Comparison of ENCODE assay signal across 9 cellular contexts in the genomic region with DNA sequence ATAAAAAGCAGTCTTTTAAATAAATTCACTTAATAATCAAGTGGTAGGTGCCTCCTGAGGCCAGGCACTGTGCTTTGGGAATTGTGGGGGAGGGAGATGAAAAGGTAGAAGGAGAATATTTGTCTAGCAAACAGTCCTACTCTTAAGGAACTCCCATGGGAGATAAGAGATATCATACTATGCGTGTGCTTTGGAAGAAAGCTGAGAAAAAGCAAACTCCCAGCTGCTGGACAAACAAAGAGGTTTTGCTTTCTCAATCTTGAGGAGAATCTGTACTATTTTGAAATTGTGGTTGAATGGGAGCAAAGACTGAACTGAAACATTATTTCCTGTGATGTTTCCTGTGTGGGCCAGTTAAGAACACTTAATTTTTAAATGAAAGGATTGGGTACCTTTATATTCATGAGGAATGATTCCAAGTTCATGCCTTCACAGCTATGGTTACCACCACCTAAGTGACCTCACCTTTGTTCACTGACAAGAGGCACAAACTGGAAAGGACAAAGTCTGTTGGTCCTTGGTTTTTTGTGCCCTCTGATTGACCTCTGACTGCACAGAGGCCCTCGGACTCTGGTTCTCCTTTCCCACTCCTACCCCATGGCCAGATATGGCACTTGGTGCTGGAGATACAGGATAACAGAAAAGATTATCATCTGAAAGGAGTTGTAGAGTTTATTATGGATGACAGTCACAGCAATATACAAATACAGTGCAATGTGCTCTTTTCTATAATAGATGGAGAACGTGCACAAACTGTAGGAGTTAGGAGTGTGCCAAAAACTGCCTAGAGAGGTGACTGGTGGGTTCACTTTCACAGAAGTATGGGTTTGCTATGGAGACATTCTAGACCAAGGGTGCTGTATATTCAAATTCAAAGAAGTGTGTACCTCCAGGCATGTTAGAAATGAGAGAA. TPM values are rescaled to one million over a fixed set of nuclear protein-coding genes. Genes with fewer than 3 reads are reported as not detected.
DNase-seq lines count a peak whose midpoint lies in the region; ATAC-seq and TF ChIP-seq lines count a peak whose summit lies in the region.
"Had no signal": no experiment of that assay in that cellular context is flagged by ENCODE, and none has a peak within 500 bp of the region (broad histone marks: within the 10 kb centered on the region; RNA-seq: fewer than 3 reads in every experiment).

No MANE protein-coding gene starts in this region.

- H3K4me1 ChIP-seq in heart left ventricle (peaks cover 0 to 55% (median 0%) of the 10 kb centered on the region in 12 donors), upper lobe of right lung (peaks cover 6% of the 10 kb centered on the region)

- intact Hi-C loops in heart left ventricle (cut with DNase I) = no loop called here
- intact Hi-C loops in cardiac septum (cut with DNase I) = no loop called here
- intact Hi-C loops in upper lobe of right lung (cut with DNase I) = no loop called here

- H3K36me3 ChIP-seq in heart left ventricle (no peaks in the 10 kb centered on the region), upper lobe of right lung (no peaks in the 10 kb centered on the region)

- ATAC-seq in heart left ventricle = no peak
- ATAC-seq in T-cell (replicated peaks in 1 of 4) = peak; percentile 10 to 17 (median 13)
- peak; percentile 26 for ATAC-seq in left lobe of liver
- ATAC-seq in upper lobe of right lung = peak; percentile 59
- ATAC-seq in HG02798 (IDR thresholded peaks at IDR 0.05; ENCODE audit: poor library complexity, unreplicated experiment) = no peak
- ATAC-seq in GM21737 (IDR thresholded peaks at IDR 0.05; ENCODE audit: unreplicated experiment) = no peak

- H3K36me3 Mint-ChIP-seq in T-cell = peaks cover 22% of the 10 kb centered on the region

- WGBS in heart left ventricle, 4 donors = 32 to 41% (median 38%) methylated on average over 3 of the region's 3 CpGs

- H3K9me3 Mint-ChIP-seq in T-cell = no peaks in the 10 kb centered on the region

- DNase-seq in heart left ventricle (no peak), cardiac septum (ENCODE audit: low spot score) (no peak), T-cell (no peak), left lobe of liver (ENCODE audit: low spot score) (no peak), upper lobe of right lung (no peak), superior temporal gyrus (ENCODE audit: extremely low spot score) (no peak)
- DNase-seq: NCI-H748 treated with DMSO at 0.1 percent for 48 hours had no signal

- H3K27ac ChIP-seq in heart left ventricle (peak overlapping the region in 5 of 12 donors; percentile 9 to 95 (median 18)), upper lobe of right lung (peak overlapping the region; percentile 83)

- TF ChIP-seq CTCF in heart left ventricle (IDR thresholded peaks at IDR 0.05) (no peak), upper lobe of right lung (IDR thresholded peaks at IDR 0.05) (no peak)

- peak overlapping the region; percentile 97 to 99 (median 97) for H3K4me3 Mint-ChIP-seq in T-cell

- H3K27me3 Mint-ChIP-seq in T-cell = no peaks in the 10 kb centered on the region

- TF ChIP-seq POLR2A in heart left ventricle (IDR thresholded peaks at IDR 0.05) = no peak

- CTCF ChIA-PET in T-cell (lab: Charles Lee) = interaction anchor here (0.7 to 2.4 kb wide), 6 partner anchors 14 to 728 kb away, joined by 3 to 7 read pairs (median 4); a partner anchor contains a TSS

- peak overlapping the region in 10 of 12 donors; percentile 4 to 72 (median 33) for H3K4me3 ChIP-seq in heart left ventricle
- peak overlapping the region; percentile 53 for H3K4me3 ChIP-seq in upper lobe of right lung

- POLR2A ChIA-PET in T-cell (lab: Charles Lee) = interaction anchor here (0.7 to 1.2 kb wide), 8 partner anchors 11 to 202 kb away, joined by 3 to 4 read pairs (median 3); a partner anchor contains a TSS

- H3K27me3 ChIP-seq in heart left ventricle = no peaks in the 10 kb centered on the region
- no peaks in the 10 kb centered on the region for H3K27me3 ChIP-seq in upper lobe of right lung

- peak overlapping the region; percentile 98 to 99 for H3K27ac Mint-ChIP-seq in T-cell

- H3K9me3 ChIP-seq in heart left ventricle = no peaks in the 10 kb centered on the region
- H3K9me3 ChIP-seq in upper lobe of right lung = no peaks in the 10 kb centered on the region

- H3K4me1 Mint-ChIP-seq in T-cell = peaks cover 54 to 88% (median 63%) of the 10 kb centered on the region in 3 donors

RNA-seq across cellular contexts. Expression of a gene that starts 1.6 kb away (rescaled TPM):
- 100 to 1,000 TPM in 1 of 9 donors, 10 to 100 TPM in 2, 1 to 10 TPM in 6; 4.4 to 101 (median 8.0) TPM for total RNA-seq in heart left ventricle
- 10 to 100 TPM in 1 of 2 donors, 1 to 10 TPM in 1; 3.7 to 12.1 TPM for polyA plus RNA-seq in heart left ventricle
- total RNA-seq in cardiac septum = 5.2 TPM
- 100 to 1,000 TPM; 288 to 405 (median 386) TPM for total RNA-seq in T-cell
- 9.3 TPM for total RNA-seq in left lobe of liver
- 171 TPM for total RNA-seq in upper lobe of right lung

Comparison
In these comparisons a context has a peak if more than half of its experiments do, and no peak if none do; other contexts are left out.
1. ATAC-seq: peak in T-cell (4 of 4), left lobe of liver (single experiment) and upper lobe of right lung (single experiment); none in heart left ventricle (0 of 4), HG02798 (single experiment) and GM21737 (single experiment).